8 cellular contexts compared by ENCODE assay signal in genomic region chr3:49723631-49724551, GRCh38. TPM values are rescaled to one million over a fixed set of nuclear protein-coding genes. Genes with fewer than 3 reads are reported as not detected.
DNase-seq lines count a peak whose midpoint lies in the region; ATAC-seq and TF ChIP-seq lines count a peak whose summit lies in the region.

Gene GMPPB (minus strand): TSS chr3:49723951. CDS start chr3:49723726, 225 bp downstream.

- H3K4me3 Mint-ChIP-seq in activated naive CD4-positive, alpha-beta T cell treated with anti-CD3 and anti-CD28 coated beads, Interleukin-2, amount 10 ng/mL, durations not matched to agents 7 days and 5 days = peak within 1 kb of the TSS; percentile 93

- no peaks in the 10 kb centered on the region for H4K20me1 ChIP-seq in SK-N-SH (ENCODE audit: insufficient read depth)

- peaks cover 44% of the 10 kb centered on the region for H3K4me1 Mint-ChIP-seq in activated naive CD4-positive, alpha-beta T cell treated with anti-CD3 and anti-CD28 coated beads, Interleukin-2, amount 10 ng/mL, durations not matched to agents 7 days and 5 days

- peak within 1 kb of the TSS; percentile 81 for H2AFZ ChIP-seq in SK-N-SH (ENCODE audit: low read depth)

- peak; percentile 76 to 89 for TF ChIP-seq POLR2A in gastroesophageal sphincter (IDR thresholded peaks at IDR 0.05)

- no peak for TF ChIP-seq CTCF in SK-N-SH (IDR thresholded peaks at IDR 0.05)
- no peak for TF ChIP-seq CTCF in gastroesophageal sphincter (IDR thresholded peaks at IDR 0.05)

- peaks cover 15% of the 10 kb centered on the region for H3K79me2 ChIP-seq in SK-N-SH (ENCODE audit: insufficient read depth)

- POLR2A ChIA-PET in SK-N-SH (lab: Yijun Ruan, JAX) = interaction anchor here (0.7 to 2.2 kb wide), 3 partner anchors 12 to 702 kb away, joined by 3 to 8 read pairs (median 4); partner anchors contain the start of gene NDUFAF3

- peaks cover 30% of the 10 kb centered on the region for H3K36me3 Mint-ChIP-seq in activated naive CD4-positive, alpha-beta T cell treated with anti-CD3 and anti-CD28 coated beads, Interleukin-2, amount 10 ng/mL, durations not matched to agents 7 days and 5 days

- CTCF ChIA-PET in SK-N-SH (lab: Yijun Ruan, JAX) = interaction anchor here (1.2 to 2.7 kb wide), 5 partner anchors 22 to 184 kb away, joined by 4 to 12 read pairs (median 5); partner anchors contain the start of gene INKA1
- CTCF ChIA-PET in activated naive CD4-positive, alpha-beta T cell treated with anti-CD3 and anti-CD28 coated beads, Interleukin-2, amount 10 ng/mL, durations not matched to agents 7 days and 5 days (lab: Charles Lee) = interaction anchor here (0.6 to 1.2 kb wide), 4 partner anchors 20 to 536 kb away, joined by 3 to 4 read pairs (median 3); no protein-coding TSS in a partner anchor

- 7% methylated on average over 16 of the region's 102 CpGs for WGBS in SK-N-SH (ENCODE audit: low lambda C conversion rate)
- WGBS in gastroesophageal sphincter (ENCODE audit: low coverage in 1 of 2), 2 donors = 0% methylated on average over 1 of the region's 102 CpGs; no CpG with 5 or more reads in 1 of the 2 donors

- peak within 1 kb of the TSS; percentile 98 for H3K27ac Mint-ChIP-seq in activated naive CD4-positive, alpha-beta T cell treated with anti-CD3 and anti-CD28 coated beads, Interleukin-2, amount 10 ng/mL, durations not matched to agents 7 days and 5 days

- H3K9me2 ChIP-seq in SK-N-SH = no peaks in the 10 kb centered on the region

- H3K9me3 Mint-ChIP-seq in activated naive CD4-positive, alpha-beta T cell treated with anti-CD3 and anti-CD28 coated beads, Interleukin-2, amount 10 ng/mL, durations not matched to agents 7 days and 5 days = no peaks in the 10 kb centered on the region

- peaks cover 8 to 23% of the 10 kb centered on the region in 2 experiments; a peak in 2 of 4 replicates for H3K4me1 ChIP-seq in SK-N-SH (ENCODE audit: control insufficient read depth in 1 of 2, insufficient read depth in 2 of 2, low read depth in 1 of 2, low read length in 1 of 2)
- H3K4me1 ChIP-seq in gastroesophageal sphincter = peaks cover 0 to 55% (median 18%) of the 10 kb centered on the region in 3 donors

- peaks cover 7% of the 10 kb centered on the region for H3K27me3 Mint-ChIP-seq in activated naive CD4-positive, alpha-beta T cell treated with anti-CD3 and anti-CD28 coated beads, Interleukin-2, amount 10 ng/mL, durations not matched to agents 7 days and 5 days

- H3K36me3 ChIP-seq in SK-N-SH (replicated peaks in 1 of 2; ENCODE audit: control insufficient read depth in 1 of 2, insufficient read depth in 2 of 2, low read length in 1 of 2) (peaks cover 2 to 53% of the 10 kb centered on the region in 2 experiments), gastroesophageal sphincter (peaks cover 0 to 61% of the 10 kb centered on the region in 2 donors)

- peak within 1 kb of the TSS; percentile 100 for H3K4me2 ChIP-seq in SK-N-SH

- ATAC-seq in HG02588 (IDR thresholded peaks at IDR 0.05; ENCODE audit: unreplicated experiment) = peak; percentile 80
- ATAC-seq in gastroesophageal sphincter = peak; percentile 94

- H3K4me3 ChIP-seq in GM08714 (ENCODE audit: low read length) (peak within 1 kb of the TSS; percentile 96), SK-N-SH (ENCODE audit: low read depth in 2 of 2, low read length in 1 of 2) (peak within 1 kb of the TSS; percentile 98 to 99), gastroesophageal sphincter (peak within 1 kb of the TSS; percentile 76 to 99)

- TF ChIP-seq EP300 in SK-N-SH (IDR thresholded peaks at IDR 0.05; ENCODE audit: borderline replicate concordance in 1 of 2, low read depth in 1 of 2, low read length in 1 of 2) = 0 out of 4 replicates have a peak, but pooled peaks of 1 of the 2 experiments have one; percentile 15
- TF ChIP-seq EP300 in gastroesophageal sphincter (IDR thresholded peaks at IDR 0.05) = no peak

- H3K9me3 ChIP-seq in SK-N-SH (no peaks in the 10 kb centered on the region), gastroesophageal sphincter (no peaks in the 10 kb centered on the region)

- peak within 1 kb of the TSS; percentile 98 for H3K9ac ChIP-seq in SK-N-SH

- H3K27ac ChIP-seq in SK-N-SH (ENCODE audit: low read depth in 2 of 2, low read length in 1 of 2) (peak within 1 kb of the TSS; percentile 81 to 87), gastroesophageal sphincter (peak within 1 kb of the TSS; percentile 80 to 99 (median 90)), substantia nigra (ENCODE audit: low read depth, low read length, poor library complexity, severe bottlenecking) (peak within 1 kb of the TSS; percentile 82)

- TF ChIP-seq RAD21 in SK-N-SH (IDR thresholded peaks at IDR 0.05; ENCODE audit: low read length) = no peak

- H3F3A ChIP-seq in SK-N-SH (replicated peaks; ENCODE audit: insufficient read depth) = peaks cover 14% of the 10 kb centered on the region

- peak; percentile 92 for DNase-seq in NCI-H1092 (lab: John Stamatoyannopoulos, UW)
- DNase-seq in SK-N-SH = peak; percentile 98
- DNase-seq in activated naive CD4-positive, alpha-beta T cell treated with anti-CD3 and anti-CD28 coated beads, Interleukin-2, amount 10 ng/mL, durations not matched to agents 7 days and 5 days = peak; percentile 96
- DNase-seq in non-pigmented ciliary epithelial cell (ENCODE audit: low read depth) = peak; percentile 83
- peak; percentile 63 to 98 (median 94) for DNase-seq in substantia nigra (lab: John Stamatoyannopoulos, UW)

- H3K27me3 ChIP-seq in SK-N-SH (ENCODE audit: insufficient read depth) (no peaks in the 10 kb centered on the region), gastroesophageal sphincter (no peaks in the 10 kb centered on the region)

TF ChIP-seq in SK-N-SH, 30 proteins besides CTCF, POLR2A, EP300 and RAD21 (continues in another document):
- TF ChIP-seq, protein P1, sequence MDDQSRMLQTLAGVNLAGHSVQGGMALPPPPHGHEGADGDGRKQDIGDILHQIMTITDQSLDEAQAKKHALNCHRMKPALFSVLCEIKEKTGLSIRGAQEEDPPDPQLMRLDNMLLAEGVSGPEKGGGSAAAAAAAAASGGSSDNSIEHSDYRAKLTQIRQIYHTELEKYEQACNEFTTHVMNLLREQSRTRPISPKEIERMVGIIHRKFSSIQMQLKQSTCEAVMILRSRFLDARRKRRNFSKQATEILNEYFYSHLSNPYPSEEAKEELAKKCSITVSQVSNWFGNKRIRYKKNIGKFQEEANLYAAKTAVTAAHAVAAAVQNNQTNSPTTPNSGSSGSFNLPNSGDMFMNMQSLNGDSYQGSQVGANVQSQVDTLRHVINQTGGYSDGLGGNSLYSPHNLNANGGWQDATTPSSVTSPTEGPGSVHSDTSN (IDR thresholded peaks at IDR 0.05) = no peak; the same call in 1 of the 2 replicates
- peak; percentile 35 for TF ChIP-seq CHD2 (IDR thresholded peaks at IDR 0.05; ENCODE audit: low read length, partially characterized antibody)
- TF ChIP-seq, protein P2, sequence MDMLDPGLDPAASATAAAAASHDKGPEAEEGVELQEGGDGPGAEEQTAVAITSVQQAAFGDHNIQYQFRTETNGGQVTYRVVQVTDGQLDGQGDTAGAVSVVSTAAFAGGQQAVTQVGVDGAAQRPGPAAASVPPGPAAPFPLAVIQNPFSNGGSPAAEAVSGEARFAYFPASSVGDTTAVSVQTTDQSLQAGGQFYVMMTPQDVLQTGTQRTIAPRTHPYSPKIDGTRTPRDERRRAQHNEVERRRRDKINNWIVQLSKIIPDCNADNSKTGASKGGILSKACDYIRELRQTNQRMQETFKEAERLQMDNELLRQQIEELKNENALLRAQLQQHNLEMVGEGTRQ (IDR thresholded peaks at IDR 0.05; ENCODE audit: borderline replicate concordance, low read depth, low read length) = no peak
- 0 out of 2 replicates have a peak, but pooled peaks have one; percentile 27 for TF ChIP-seq IRF3 (IDR thresholded peaks at IDR 0.05; ENCODE audit: low read depth, low read length)
- TF ChIP-seq ELF1 (IDR thresholded peaks at IDR 0.05) = peak; percentile 60; the same call in 1 of the 2 replicates
- TF ChIP-seq RFX5 (IDR thresholded peaks at IDR 0.05; ENCODE audit: low read length) = peak; percentile 87
- TF ChIP-seq TEAD4 (IDR thresholded peaks at IDR 0.05; ENCODE audit: borderline replicate concordance, insufficient read depth) = no peak
- TF ChIP-seq, protein P3, sequence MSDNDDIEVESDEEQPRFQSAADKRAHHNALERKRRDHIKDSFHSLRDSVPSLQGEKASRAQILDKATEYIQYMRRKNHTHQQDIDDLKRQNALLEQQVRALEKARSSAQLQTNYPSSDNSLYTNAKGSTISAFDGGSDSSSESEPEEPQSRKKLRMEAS (IDR thresholded peaks at IDR 0.05; ENCODE audit: low read depth) = peak; percentile 21; the same call in 1 of the 2 replicates
- TF ChIP-seq MXI1 (IDR thresholded peaks at IDR 0.05; ENCODE audit: low read depth, low read length) = peak; percentile 59; the same call in 1 of the 2 replicates
- TF ChIP-seq TAF1 (IDR thresholded peaks at IDR 0.05; ENCODE audit: borderline replicate concordance, low read depth, low read length) = 0 out of 2 replicates have a peak, but pooled peaks have one; percentile 30
- TF ChIP-seq RXRA (IDR thresholded peaks at IDR 0.05; ENCODE audit: borderline replicate concordance, low read depth) = no peak
- no peak for TF ChIP-seq MEF2A (IDR thresholded peaks at IDR 0.05; ENCODE audit: borderline replicate concordance, low read depth)
- no peak for TF ChIP-seq FOXM1 (IDR thresholded peaks at IDR 0.05; ENCODE audit: low read depth)
- no peak; the same call in 1 of the 2 replicates for TF ChIP-seq NFIC (IDR thresholded peaks at IDR 0.05; ENCODE audit: borderline replicate concordance)
- peak; percentile 10; the same call in 1 of the 2 replicates for TF ChIP-seq SIN3A (IDR thresholded peaks at IDR 0.05; ENCODE audit: borderline replicate concordance, low read depth, low read length)
- no peak for TF ChIP-seq NRF1 (IDR thresholded peaks at IDR 0.05; ENCODE audit: low read depth, low read length)
- no peak for TF ChIP-seq TCF12 (IDR thresholded peaks at IDR 0.05)
- no peak for TF ChIP-seq EZH2phosphoT487 (IDR thresholded peaks at IDR 0.05; ENCODE audit: borderline replicate concordance, low read depth)

RNA-seq across cellular contexts. Expression of gene GMPPB, which starts in this region (rescaled TPM):
- polyA plus RNA-seq in SK-N-SH (2012; rRNA removed) = 25.1 and 28.3 TPM in 2 replicates
- polyA plus RNA-seq in SK-N-SH (2012; cell fraction: cytosol; rRNA removed) = 9.2 and 16.1 TPM in 2 replicates
- polyA plus RNA-seq in SK-N-SH (2012; cell fraction: nucleus; rRNA removed) = 47.8 and 50.9 TPM in 2 replicates
- 10 to 100 TPM; 15.6 to 20.5 (median 17.3) TPM for total RNA-seq in gastroesophageal sphincter

Comparison
In these comparisons a context has a peak if more than half of its experiments do, and no peak if none do; other contexts are left out.
1. Peak in every context shown above with its lines: DNase-seq, ATAC-seq, H3K4me3 ChIP-seq and H3K27ac ChIP-seq.